Comparison of ENCODE assay signal across 35 cellular contexts in genomic region chr18:60691061-60691460, GRCh38.
"Had no signal": no experiment of that assay in that cellular context is flagged by ENCODE, and none has a peak within 500 bp of the region (broad histone marks: within the 10 kb centered on the region; RNA-seq: fewer than 3 reads in every experiment).

No MANE protein-coding gene starts in this region.

- H3K27ac ChIP-seq: KMS-11 had no signal

- H3K27me3 ChIP-seq: MG63 had no signal

- H3K36me3 ChIP-seq: MG63 had no signal

- H3K9ac ChIP-seq: KMS-11 had no signal

- H3K4me3 ChIP-seq: MG63 had no signal

- DNase-seq: Karpas-422, Kasumi-1, MG63, MM.1S, MV-4-11, NCI-H1048, NCI-H1092, NCI-H1092 treated with DMSO at 0.1 percent for 48 hours, NCI-H1105, NCI-H1105 treated with DMSO at 0.1 percent for 48 hours, NCI-H1417, NCI-H1417 treated with DMSO at 0.1 percent for 48 hours, NCI-H1436 treated with DMSO at 0.1 percent for 48 hours, NCI-H146, NCI-H1694, NCI-H1694 treated with DMSO at 0.1 percent for 48 hours, NCI-H187, NCI-H187 treated with DMSO at 0.1 percent for 48 hours, NCI-H1930, NCI-H2029, NCI-H2029 treated with DMSO at 0.1 percent for 48 hours, NCI-H2081, NCI-H2081 treated with DMSO at 0.1 percent for 48 hours, NCI-H2107, NCI-H2171, NCI-H2171 treated with DMSO at 0.1 percent for 48 hours, NCI-H2227 treated with DMSO at 0.1 percent for 48 hours, NCI-H226, NCI-H345, NCI-H446, NCI-H446 treated with DMSO at 0.1 percent for 48 hours, NCI-H510A, NCI-H510A treated with DMSO at 0.1 percent for 48 hours, NCI-H524 had no signal

- H3K9me3 ChIP-seq: MG63 had no signal

- H3K4me2 ChIP-seq: KMS-11 had no signal
